Comparison of ENCODE assay signal across 18 cellular contexts in genomic region chr9:113653746-113654604, GRCh38.
DNase-seq lines count a peak whose midpoint lies in the region; ATAC-seq, FAIRE-seq and TF ChIP-seq lines count a peak whose summit lies in the region.
"Had no signal": no experiment of that assay in that cellular context is flagged by ENCODE, and none has a peak within 500 bp of the region (broad histone marks: within the 10 kb centered on the region; RNA-seq: fewer than 3 reads in every experiment).

No MANE protein-coding gene starts in this region.

- peaks cover 17 to 44% of the 10 kb centered on the region in 2 donors for H3K4me1 ChIP-seq in left lung
- H3K4me1 ChIP-seq in rectal smooth muscle tissue (ENCODE audit: control insufficient read depth, insufficient read depth, low read length) = peaks cover 12% of the 10 kb centered on the region
- peaks cover 0 to 6% of the 10 kb centered on the region in 2 donors for H3K4me1 ChIP-seq in uterus

- DNase-seq in activated effector memory CD4-positive, alpha-beta T cell treated with anti-CD3 and anti-CD28 coated beads, Interleukin-2, amount 50 U/mL, for 16 hours = peak; percentile 42
- DNase-seq in activated effector memory CD4-positive, alpha-beta T cell treated with Interleukin-2 at 50 U/mL for 16 hours = no peak
- no peak for DNase-seq in left lung
- no peak for DNase-seq in uterus
- DNase-seq in NCI-H1694 (lab: John Stamatoyannopoulos, UW) = no peak
- no peak for DNase-seq in NCI-H82 (lab: John Stamatoyannopoulos, UW)
- no peak for DNase-seq in HTR-8/SVneo (ENCODE audit: insufficient read length, low spot score)
- DNase-seq: 8988T; activated CD8-positive, alpha-beta memory T cell treated with anti-CD3 and anti-CD28 coated beads, Interleukin-2, amount 50 U/mL, for 4 hours; activated naive CD4-positive, alpha-beta T cell treated with Interleukin-2 at 50 U/mL for 16 hours; DMS 273 treated with DMSO at 0.1 percent for 48 hours; H7; NCI-H2029; NCI-H510A treated with DMSO at 0.1 percent for 48 hours; T-helper 9 cell had no signal

- FAIRE-seq in HTR-8/SVneo (lab: Jason Lieb, UNC) = no peak

- H3K27ac ChIP-seq in left lung = peak overlapping the region; percentile 68 to 83
- peak overlapping the region; percentile 76 for H3K27ac ChIP-seq in rectal smooth muscle tissue (ENCODE audit: low read depth, low read length)
- H3K27ac ChIP-seq in uterus = peak overlapping the region; percentile 67 to 82

- no peaks in the 10 kb centered on the region for H3K36me3 ChIP-seq in left lung
- H3K36me3 ChIP-seq in rectal smooth muscle tissue (ENCODE audit: control insufficient read depth, insufficient read depth, low read length) = no peaks in the 10 kb centered on the region
- H3K36me3 ChIP-seq in uterus = no peaks in the 10 kb centered on the region
- H3K36me3 ChIP-seq: BLaER1 had no signal

- no peak for TF ChIP-seq CTCF in left lung (IDR thresholded peaks at IDR 0.05)
- no peak for TF ChIP-seq CTCF in uterus (IDR thresholded peaks at IDR 0.05)

- ATAC-seq in left lung = no peak

- H3K9me3 ChIP-seq in left lung (no peaks in the 10 kb centered on the region), uterus (no peaks in the 10 kb centered on the region)
- H3K9me3 ChIP-seq: BLaER1 had no signal

- intact Hi-C loops in left lung (cut with DNase I) (loop anchor here in 1 of 2 donors (10.0 kb wide), 1 partner anchor 59 kb away; no protein-coding TSS in a partner anchor), uterus (cut with DNase I; ENCODE audit: low total_unique reads) (no loop called here)

- TF ChIP-seq POLR2A in uterus (IDR thresholded peaks at IDR 0.05) = no peak

- H3K9ac ChIP-seq in rectal smooth muscle tissue (ENCODE audit: low read length) = no peak overlapping the region
- H3K9ac ChIP-seq: BLaER1 had no signal

- H3K4me3 ChIP-seq in left lung (no peak overlapping the region), rectal smooth muscle tissue (ENCODE audit: low read length) (no peak overlapping the region), uterus (no peak overlapping the region)
- H3K4me3 ChIP-seq: BLaER1, hepatocyte had no signal

- H3K27me3 ChIP-seq in left lung (no peaks in the 10 kb centered on the region), rectal smooth muscle tissue (ENCODE audit: control insufficient read depth, insufficient read depth, low read length) (no peaks in the 10 kb centered on the region), uterus (no peaks in the 10 kb centered on the region)
- H3K27me3 ChIP-seq: BLaER1 had no signal
